In the genomic region with DNA sequence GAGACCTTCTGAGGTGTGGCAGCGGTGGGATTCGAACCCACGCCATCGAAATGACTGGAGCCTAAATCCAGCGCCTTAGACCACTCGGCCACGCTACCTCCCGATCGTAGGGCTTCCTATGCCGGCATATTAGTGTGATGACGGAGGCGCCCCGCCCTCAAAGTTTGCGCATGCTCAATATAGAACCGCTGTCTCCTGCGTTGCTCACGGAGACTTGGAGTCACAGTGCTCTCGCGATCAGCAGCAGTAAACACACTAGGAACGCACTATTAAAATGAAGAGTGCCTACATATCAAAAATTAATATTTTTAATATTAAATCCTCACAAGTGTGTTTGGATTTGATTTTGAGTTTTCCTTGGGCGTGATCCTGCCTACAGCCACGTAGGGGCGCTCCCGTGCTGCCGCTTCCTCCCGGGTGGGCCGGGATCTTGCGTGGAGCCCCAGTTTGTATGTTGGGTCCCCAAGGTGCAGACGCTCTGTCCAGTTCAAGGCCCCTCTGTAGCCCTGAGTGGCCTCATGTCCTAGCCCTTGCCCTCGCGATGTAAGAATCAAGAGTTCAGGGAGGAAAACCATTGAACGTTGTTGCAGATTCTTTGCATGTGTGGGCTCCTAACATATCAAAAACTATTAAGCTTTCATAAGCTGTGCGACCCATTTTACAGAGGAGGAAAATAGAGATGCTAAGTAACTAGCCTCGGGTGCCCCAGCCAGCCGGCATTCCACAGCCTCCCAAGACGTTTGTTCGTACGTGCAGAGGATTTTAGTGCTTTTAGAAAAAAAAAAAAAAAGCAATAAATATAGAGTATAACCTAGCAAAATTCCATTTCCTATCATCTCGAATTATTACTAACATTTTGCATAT, we compare ENCODE assay signal across 1 cellular context.
TF ChIP-seq lines count a peak whose summit lies in the region.

No MANE protein-coding gene starts in this region.

TF ChIP-seq in HEK293, 187 proteins besides CTCF, POLR2A, EP300 and RAD21 (continued from another document and continues in another):
- TF ChIP-seq, protein P1, sequence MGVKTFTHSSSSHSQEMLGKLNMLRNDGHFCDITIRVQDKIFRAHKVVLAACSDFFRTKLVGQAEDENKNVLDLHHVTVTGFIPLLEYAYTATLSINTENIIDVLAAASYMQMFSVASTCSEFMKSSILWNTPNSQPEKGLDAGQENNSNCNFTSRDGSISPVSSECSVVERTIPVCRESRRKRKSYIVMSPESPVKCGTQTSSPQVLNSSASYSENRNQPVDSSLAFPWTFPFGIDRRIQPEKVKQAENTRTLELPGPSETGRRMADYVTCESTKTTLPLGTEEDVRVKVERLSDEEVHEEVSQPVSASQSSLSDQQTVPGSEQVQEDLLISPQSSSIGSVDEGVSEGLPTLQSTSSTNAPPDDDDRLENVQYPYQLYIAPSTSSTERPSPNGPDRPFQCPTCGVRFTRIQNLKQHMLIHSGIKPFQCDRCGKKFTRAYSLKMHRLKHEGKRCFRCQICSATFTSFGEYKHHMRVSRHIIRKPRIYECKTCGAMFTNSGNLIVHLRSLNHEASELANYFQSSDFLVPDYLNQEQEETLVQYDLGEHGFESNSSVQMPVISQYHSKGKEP (tag by site-specific recombination; IDR thresholded peaks at IDR 0.05) = peak; percentile 55
- TF ChIP-seq ZFP37 (tag by site-specific recombination; IDR thresholded peaks at IDR 0.05) (no peak), IKZF3 (tag by site-specific recombination; IDR thresholded peaks at IDR 0.05) (peak; percentile 45; the same call in 1 of the 2 replicates), ZNF394 (tag by site-specific recombination; IDR thresholded peaks at IDR 0.05; ENCODE audit: borderline replicate concordance) (peak; percentile 66; the same call in 1 of the 2 replicates), ZNF529 (tag by site-specific recombination; IDR thresholded peaks at IDR 0.05; ENCODE audit: insufficient replicate concordance) (no peak), ZNF132 (tag by site-specific recombination; IDR thresholded peaks at IDR 0.05; ENCODE audit: borderline replicate concordance) (no peak), ZEB2 (tag by site-specific recombination; IDR thresholded peaks at IDR 0.05) (peak; percentile 54), ZNF2 (tag by site-specific recombination; IDR thresholded peaks at IDR 0.05) (peak; percentile 90), ZNF24 (tag by site-specific recombination; IDR thresholded peaks at IDR 0.05) (peak; percentile 71; the same call in 1 of the 2 replicates), ZBTB17 (tag by site-specific recombination; IDR thresholded peaks at IDR 0.05) (peak; percentile 49), ZNF184 (tag by site-specific recombination; IDR thresholded peaks at IDR 0.05) (0 out of 2 replicates have a peak, but pooled peaks have one; percentile 55), ZNF560 (tag by site-specific recombination; IDR thresholded peaks at IDR 0.05; ENCODE audit: borderline replicate concordance) (no peak), ZFP69B (tag by site-specific recombination; IDR thresholded peaks at IDR 0.05) (no peak), ZNF157 (tag by site-specific recombination; IDR thresholded peaks at IDR 0.05) (no peak), ZNF138 (tag by site-specific recombination; IDR thresholded peaks at IDR 0.05; ENCODE audit: borderline replicate concordance) (no peak), TRIM28 (IDR thresholded peaks at IDR 0.05; ENCODE audit: borderline replicate concordance, low read length) (no peak), ZNF274 (IDR thresholded peaks at IDR 0.05; ENCODE audit: low read length) (no peak), ZNF274 (tag by site-specific recombination; IDR thresholded peaks at IDR 0.05; ENCODE audit: borderline replicate concordance) (no peak), ZBTB21 (tag by site-specific recombination; IDR thresholded peaks at IDR 0.05) (peak; percentile 76), ZNF561 (tag by site-specific recombination; IDR thresholded peaks at IDR 0.05; ENCODE audit: borderline replicate concordance) (peak; percentile 79; the same call in 1 of the 2 replicates), OVOL3 (tag by site-specific recombination; IDR thresholded peaks at IDR 0.05) (no peak), ZNF391 (tag by site-specific recombination; IDR thresholded peaks at IDR 0.05; ENCODE audit: borderline replicate concordance, low read depth) (peak; percentile 89; the same call in 1 of the 2 replicates), REPIN1 (tag by site-specific recombination; IDR thresholded peaks at IDR 0.05; ENCODE audit: low read depth) (peak; percentile 66; the same call in 1 of the 2 replicates), ZNF416 (tag by site-specific recombination; IDR thresholded peaks at IDR 0.05) (no peak), KLF8 (tag by site-specific recombination; IDR thresholded peaks at IDR 0.05) (peak; percentile 90), ZNF23 (tag by site-specific recombination; IDR thresholded peaks at IDR 0.05; ENCODE audit: borderline replicate concordance) (no peak), ZNF121 (tag by site-specific recombination; IDR thresholded peaks at IDR 0.05) (peak; percentile 99), MYNN (tag by site-specific recombination; IDR thresholded peaks at IDR 0.05; ENCODE audit: borderline replicate concordance) (no peak)
- TF ChIP-seq, protein P2, sequence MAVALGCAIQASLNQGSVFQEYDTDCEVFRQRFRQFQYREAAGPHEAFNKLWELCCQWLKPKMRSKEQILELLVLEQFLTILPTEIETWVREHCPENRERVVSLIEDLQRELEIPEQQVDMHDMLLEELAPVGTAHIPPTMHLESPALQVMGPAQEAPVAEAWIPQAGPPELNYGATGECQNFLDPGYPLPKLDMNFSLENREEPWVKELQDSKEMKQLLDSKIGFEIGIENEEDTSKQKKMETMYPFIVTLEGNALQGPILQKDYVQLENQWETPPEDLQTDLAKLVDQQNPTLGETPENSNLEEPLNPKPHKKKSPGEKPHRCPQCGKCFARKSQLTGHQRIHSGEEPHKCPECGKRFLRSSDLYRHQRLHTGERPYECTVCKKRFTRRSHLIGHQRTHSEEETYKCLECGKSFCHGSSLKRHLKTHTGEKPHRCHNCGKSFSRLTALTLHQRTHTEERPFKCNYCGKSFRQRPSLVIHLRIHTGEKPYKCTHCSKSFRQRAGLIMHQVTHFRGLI (tag by site-specific recombination; IDR thresholded peaks at IDR 0.05) = peak; percentile 10; the same call in 1 of the 2 replicates
- TF ChIP-seq, protein P3, sequence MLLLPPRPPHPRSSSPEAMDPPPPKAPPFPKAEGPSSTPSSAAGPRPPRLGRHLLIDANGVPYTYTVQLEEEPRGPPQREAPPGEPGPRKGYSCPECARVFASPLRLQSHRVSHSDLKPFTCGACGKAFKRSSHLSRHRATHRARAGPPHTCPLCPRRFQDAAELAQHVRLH (tag by site-specific recombination; IDR thresholded peaks at IDR 0.05) = peak; percentile 76; the same call in 1 of the 2 replicates
- TF ChIP-seq, protein P4, sequence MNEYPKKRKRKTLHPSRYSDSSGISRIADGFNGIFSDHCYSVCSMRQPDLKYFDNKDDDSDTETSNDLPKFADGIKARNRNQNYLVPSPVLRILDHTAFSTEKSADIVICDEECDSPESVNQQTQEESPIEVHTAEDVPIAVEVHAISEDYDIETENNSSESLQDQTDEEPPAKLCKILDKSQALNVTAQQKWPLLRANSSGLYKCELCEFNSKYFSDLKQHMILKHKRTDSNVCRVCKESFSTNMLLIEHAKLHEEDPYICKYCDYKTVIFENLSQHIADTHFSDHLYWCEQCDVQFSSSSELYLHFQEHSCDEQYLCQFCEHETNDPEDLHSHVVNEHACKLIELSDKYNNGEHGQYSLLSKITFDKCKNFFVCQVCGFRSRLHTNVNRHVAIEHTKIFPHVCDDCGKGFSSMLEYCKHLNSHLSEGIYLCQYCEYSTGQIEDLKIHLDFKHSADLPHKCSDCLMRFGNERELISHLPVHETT (tag by site-specific recombination; IDR thresholded peaks at IDR 0.05) = peak; percentile 87
- TF ChIP-seq, protein P5, sequence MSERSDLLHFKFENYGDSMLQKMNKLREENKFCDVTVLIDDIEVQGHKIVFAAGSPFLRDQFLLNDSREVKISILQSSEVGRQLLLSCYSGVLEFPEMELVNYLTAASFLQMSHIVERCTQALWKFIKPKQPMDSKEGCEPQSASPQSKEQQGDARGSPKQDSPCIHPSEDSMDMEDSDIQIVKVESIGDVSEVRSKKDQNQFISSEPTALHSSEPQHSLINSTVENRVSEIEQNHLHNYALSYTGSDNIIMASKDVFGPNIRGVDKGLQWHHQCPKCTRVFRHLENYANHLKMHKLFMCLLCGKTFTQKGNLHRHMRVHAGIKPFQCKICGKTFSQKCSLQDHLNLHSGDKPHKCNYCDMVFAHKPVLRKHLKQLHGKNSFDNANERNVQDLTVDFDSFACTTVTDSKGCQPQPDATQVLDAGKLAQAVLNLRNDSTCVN (tag by site-specific recombination; optimal IDR thresholded peaks at IDR 0.05) = peak; percentile 19
- TF ChIP-seq, protein P6, sequence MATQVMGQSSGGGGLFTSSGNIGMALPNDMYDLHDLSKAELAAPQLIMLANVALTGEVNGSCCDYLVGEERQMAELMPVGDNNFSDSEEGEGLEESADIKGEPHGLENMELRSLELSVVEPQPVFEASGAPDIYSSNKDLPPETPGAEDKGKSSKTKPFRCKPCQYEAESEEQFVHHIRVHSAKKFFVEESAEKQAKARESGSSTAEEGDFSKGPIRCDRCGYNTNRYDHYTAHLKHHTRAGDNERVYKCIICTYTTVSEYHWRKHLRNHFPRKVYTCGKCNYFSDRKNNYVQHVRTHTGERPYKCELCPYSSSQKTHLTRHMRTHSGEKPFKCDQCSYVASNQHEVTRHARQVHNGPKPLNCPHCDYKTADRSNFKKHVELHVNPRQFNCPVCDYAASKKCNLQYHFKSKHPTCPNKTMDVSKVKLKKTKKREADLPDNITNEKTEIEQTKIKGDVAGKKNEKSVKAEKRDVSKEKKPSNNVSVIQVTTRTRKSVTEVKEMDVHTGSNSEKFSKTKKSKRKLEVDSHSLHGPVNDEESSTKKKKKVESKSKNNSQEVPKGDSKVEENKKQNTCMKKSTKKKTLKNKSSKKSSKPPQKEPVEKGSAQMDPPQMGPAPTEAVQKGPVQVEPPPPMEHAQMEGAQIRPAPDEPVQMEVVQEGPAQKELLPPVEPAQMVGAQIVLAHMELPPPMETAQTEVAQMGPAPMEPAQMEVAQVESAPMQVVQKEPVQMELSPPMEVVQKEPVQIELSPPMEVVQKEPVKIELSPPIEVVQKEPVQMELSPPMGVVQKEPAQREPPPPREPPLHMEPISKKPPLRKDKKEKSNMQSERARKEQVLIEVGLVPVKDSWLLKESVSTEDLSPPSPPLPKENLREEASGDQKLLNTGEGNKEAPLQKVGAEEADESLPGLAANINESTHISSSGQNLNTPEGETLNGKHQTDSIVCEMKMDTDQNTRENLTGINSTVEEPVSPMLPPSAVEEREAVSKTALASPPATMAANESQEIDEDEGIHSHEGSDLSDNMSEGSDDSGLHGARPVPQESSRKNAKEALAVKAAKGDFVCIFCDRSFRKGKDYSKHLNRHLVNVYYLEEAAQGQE (tag by site-specific recombination; IDR thresholded peaks at IDR 0.05) = no peak
- TF ChIP-seq, protein P7, sequence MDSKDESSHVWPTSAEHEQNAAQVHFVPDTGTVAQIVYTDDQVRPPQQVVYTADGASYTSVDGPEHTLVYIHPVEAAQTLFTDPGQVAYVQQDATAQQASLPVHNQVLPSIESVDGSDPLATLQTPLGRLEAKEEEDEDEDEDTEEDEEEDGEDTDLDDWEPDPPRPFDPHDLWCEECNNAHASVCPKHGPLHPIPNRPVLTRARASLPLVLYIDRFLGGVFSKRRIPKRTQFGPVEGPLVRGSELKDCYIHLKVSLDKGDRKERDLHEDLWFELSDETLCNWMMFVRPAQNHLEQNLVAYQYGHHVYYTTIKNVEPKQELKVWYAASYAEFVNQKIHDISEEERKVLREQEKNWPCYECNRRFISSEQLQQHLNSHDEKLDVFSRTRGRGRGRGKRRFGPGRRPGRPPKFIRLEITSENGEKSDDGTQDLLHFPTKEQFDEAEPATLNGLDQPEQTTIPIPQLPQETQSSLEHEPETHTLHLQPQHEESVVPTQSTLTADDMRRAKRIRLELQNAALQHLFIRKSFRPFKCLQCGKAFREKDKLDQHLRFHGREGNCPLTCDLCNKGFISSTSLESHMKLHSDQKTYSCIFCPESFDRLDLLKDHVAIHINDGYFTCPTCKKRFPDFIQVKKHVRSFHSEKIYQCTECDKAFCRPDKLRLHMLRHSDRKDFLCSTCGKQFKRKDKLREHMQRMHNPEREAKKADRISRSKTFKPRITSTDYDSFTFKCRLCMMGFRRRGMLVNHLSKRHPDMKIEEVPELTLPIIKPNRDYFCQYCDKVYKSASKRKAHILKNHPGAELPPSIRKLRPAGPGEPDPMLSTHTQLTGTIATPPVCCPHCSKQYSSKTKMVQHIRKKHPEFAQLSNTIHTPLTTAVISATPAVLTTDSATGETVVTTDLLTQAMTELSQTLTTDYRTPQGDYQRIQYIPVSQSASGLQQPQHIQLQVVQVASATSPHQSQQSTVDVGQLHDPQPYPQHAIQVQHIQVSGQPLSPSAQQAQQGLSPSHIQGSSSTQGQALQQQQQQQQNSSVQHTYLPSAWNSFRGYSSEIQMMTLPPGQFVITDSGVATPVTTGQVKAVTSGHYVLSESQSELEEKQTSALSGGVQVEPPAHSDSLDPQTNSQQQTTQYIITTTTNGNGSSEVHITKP (tag by site-specific recombination; IDR thresholded peaks at IDR 0.05) = 0 out of 2 replicates have a peak, but pooled peaks have one; percentile 6
- TF ChIP-seq, protein P8, sequence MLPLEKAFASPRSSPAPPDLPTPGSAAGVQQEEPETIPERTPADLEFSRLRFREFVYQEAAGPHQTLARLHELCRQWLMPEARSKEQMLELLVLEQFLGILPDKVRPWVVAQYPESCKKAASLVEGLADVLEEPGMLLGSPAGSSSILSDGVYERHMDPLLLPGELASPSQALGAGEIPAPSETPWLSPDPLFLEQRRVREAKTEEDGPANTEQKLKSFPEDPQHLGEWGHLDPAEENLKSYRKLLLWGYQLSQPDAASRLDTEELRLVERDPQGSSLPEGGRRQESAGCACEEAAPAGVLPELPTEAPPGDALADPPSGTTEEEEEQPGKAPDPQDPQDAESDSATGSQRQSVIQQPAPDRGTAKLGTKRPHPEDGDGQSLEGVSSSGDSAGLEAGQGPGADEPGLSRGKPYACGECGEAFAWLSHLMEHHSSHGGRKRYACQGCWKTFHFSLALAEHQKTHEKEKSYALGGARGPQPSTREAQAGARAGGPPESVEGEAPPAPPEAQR (tag by site-specific recombination; IDR thresholded peaks at IDR 0.05) = peak; percentile 86; the same call in 1 of the 2 replicates
- TF ChIP-seq, protein P9, sequence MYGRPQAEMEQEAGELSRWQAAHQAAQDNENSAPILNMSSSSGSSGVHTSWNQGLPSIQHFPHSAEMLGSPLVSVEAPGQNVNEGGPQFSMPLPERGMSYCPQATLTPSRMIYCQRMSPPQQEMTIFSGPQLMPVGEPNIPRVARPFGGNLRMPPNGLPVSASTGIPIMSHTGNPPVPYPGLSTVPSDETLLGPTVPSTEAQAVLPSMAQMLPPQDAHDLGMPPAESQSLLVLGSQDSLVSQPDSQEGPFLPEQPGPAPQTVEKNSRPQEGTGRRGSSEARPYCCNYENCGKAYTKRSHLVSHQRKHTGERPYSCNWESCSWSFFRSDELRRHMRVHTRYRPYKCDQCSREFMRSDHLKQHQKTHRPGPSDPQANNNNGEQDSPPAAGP (tag by site-specific recombination; IDR thresholded peaks at IDR 0.05) = peak; percentile 95
- TF ChIP-seq, protein P10, sequence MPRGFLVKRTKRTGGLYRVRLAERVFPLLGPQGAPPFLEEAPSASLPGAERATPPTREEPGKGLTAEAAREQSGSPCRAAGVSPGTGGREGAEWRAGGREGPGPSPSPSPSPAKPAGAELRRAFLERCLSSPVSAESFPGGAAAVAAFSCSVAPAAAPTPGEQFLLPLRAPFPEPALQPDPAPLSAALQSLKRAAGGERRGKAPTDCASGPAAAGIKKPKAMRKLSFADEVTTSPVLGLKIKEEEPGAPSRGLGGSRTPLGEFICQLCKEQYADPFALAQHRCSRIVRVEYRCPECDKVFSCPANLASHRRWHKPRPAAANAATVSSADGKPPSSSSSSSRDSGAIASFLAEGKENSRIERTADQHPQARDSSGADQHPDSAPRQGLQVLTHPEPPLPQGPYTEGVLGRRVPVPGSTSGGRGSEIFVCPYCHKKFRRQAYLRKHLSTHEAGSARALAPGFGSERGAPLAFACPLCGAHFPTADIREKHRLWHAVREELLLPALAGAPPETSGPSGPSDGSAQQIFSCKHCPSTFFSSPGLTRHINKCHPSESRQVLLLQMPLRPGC (tag by site-specific recombination; IDR thresholded peaks at IDR 0.05) = peak; percentile 66; the same call in 1 of the 2 replicates
